28 cellular contexts compared by ENCODE assay signal in genomic region chr12:77202457-77203060, GRCh38.
"Had no signal": no experiment of that assay in that cellular context is flagged by ENCODE, and none has a peak within 500 bp of the region (broad histone marks: within the 10 kb centered on the region; RNA-seq: fewer than 3 reads in every experiment).

No MANE protein-coding gene starts in this region.

- H3K4me3 ChIP-seq: adrenal gland, SK-N-MC had no signal

- H3K27me3 Mint-ChIP-seq: activated naive CD8-positive, alpha-beta T cell treated with anti-CD3 and anti-CD28 coated beads, Interleukin-2, amount 10 ng/mL, durations not matched to agents 7 days and 5 days; central memory CD8-positive, alpha-beta T cell had no signal

- H3K27ac ChIP-seq: adrenal gland, SK-N-MC had no signal

- H3K36me3 Mint-ChIP-seq: activated naive CD8-positive, alpha-beta T cell treated with anti-CD3 and anti-CD28 coated beads, Interleukin-2, amount 10 ng/mL, durations not matched to agents 7 days and 5 days had no signal

- H3K4me1 ChIP-seq: adrenal gland had no signal

- H3K27me3 ChIP-seq: adrenal gland had no signal

- H3K27ac Mint-ChIP-seq: activated CD8-positive, alpha-beta T cell treated with anti-CD3 and anti-CD28 coated beads, Interleukin-2, amount 10 ng/mL, durations not matched to agents 7 days and 5 days; activated naive CD8-positive, alpha-beta T cell treated with anti-CD3 and anti-CD28 coated beads, Interleukin-2, amount 10 ng/mL, durations not matched to agents 7 days and 5 days; T-helper 1 cell treated with Interleukin-12 subunit alpha and Interleukin-12 subunit beta and Interleukin-4 antibody, amounts not matched to agents 30 μg/mL and 1 μg/mL, for 36 hours had no signal

- H3K9me3 Mint-ChIP-seq: T-helper 1 cell treated with Interleukin-12 subunit alpha and Interleukin-12 subunit beta and Interleukin-4 antibody, amounts not matched to agents 30 μg/mL and 1 μg/mL, for 36 hours had no signal

- H3K36me3 ChIP-seq: adrenal gland had no signal

- H3K9me3 ChIP-seq: adrenal gland had no signal

- ATAC-seq: activated CD4-positive, CD25-positive, alpha-beta regulatory T cell treated with anti-CD3 and anti-CD28 coated beads, Interleukin-2, amount 50 U/mL, for 24 hours; activated CD8-positive, alpha-beta T cell treated with anti-CD3 and anti-CD28 coated beads, Interleukin-2, amount 10 ng/mL, durations not matched to agents 7 days and 5 days; Panc1; Right ventricle myocardium inferior had no signal

- H3K4me3 Mint-ChIP-seq: activated CD8-positive, alpha-beta T cell treated with anti-CD3 and anti-CD28 coated beads, Interleukin-2, amount 10 ng/mL, durations not matched to agents 7 days and 5 days; activated naive CD8-positive, alpha-beta T cell treated with anti-CD3 and anti-CD28 coated beads, Interleukin-2, amount 10 ng/mL, durations not matched to agents 7 days and 5 days; central memory CD8-positive, alpha-beta T cell; T-helper 1 cell treated with Interleukin-12 subunit alpha and Interleukin-12 subunit beta and Interleukin-4 antibody, amounts not matched to agents 30 μg/mL and 1 μg/mL, for 36 hours had no signal

- DNase-seq: activated CD4-positive, alpha-beta T cell treated with anti-CD3 and anti-CD28 coated beads for 4 hours; activated CD4-positive, alpha-beta T cell treated with anti-CD3 and anti-CD28 coated beads, Interleukin-2, amount 50 U/mL, for 4 hours; activated CD8-positive, alpha-beta memory T cell treated with anti-CD3 and anti-CD28 coated beads, Interleukin-2, amount 50 U/mL, for 48 hours; activated CD8-positive, alpha-beta T cell treated with anti-CD3 and anti-CD28 coated beads, Interleukin-2, amount 10 ng/mL, durations not matched to agents 7 days and 5 days; activated naive CD4-positive, alpha-beta T cell treated with anti-CD3 and anti-CD28 coated beads, Interleukin-2, amount 50 U/mL, for 16 hours; activated naive CD8-positive, alpha-beta T cell treated with anti-CD3 and anti-CD28 coated beads, Interleukin-2, amount 10 ng/mL, durations not matched to agents 7 days and 5 days; activated T-cell treated with anti-CD3 and anti-CD28 coated beads, Interleukin-2, amount 50 U/mL, for 1 hour; adrenal gland; anterior cingulate cortex; MV-4-11; NCI-H1092 treated with DMSO at 0.1 percent for 48 hours; NCI-H1417 treated with DMSO at 0.1 percent for 48 hours; NCI-H1694; NCI-H2029; NCI-H2107; NCI-H2171 treated with DMSO at 0.1 percent for 48 hours; NCI-H345; NCI-H510A treated with DMSO at 0.1 percent for 48 hours; NCI-H69; NK-92 treated with Interleukin-12 subunit alpha and Interleukin-12 subunit beta, amount 100 ng/mL, for 24 hours; OCI-M1; RPMI8226 had no signal

- H3K4me1 Mint-ChIP-seq: activated naive CD8-positive, alpha-beta T cell treated with anti-CD3 and anti-CD28 coated beads, Interleukin-2, amount 10 ng/mL, durations not matched to agents 7 days and 5 days; central memory CD8-positive, alpha-beta T cell had no signal
